ENCODE assay signal across 15 cellular contexts in the genomic region with DNA sequence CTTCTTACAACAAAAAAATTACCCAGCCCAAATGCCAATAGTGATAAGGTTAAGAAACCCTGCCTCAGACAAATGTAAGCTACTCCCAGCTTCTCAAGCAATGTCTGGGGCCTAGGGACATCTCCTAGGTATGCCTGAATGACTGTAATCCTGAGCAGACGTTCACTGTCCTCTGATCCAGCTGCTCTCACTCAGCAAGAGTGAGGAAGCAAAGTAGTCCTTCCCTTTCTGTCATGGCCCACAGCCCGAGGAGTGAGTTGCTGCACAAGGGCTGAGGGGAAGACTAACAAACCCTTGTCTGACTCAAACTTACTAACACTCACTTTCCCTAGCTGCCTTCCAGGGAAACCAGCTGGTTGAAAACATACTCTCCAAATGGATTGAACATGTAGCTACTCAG.
A peak's percentile ranks its signal among the peaks of the same experiment; 100 is the strongest.
DNase-seq lines count a peak whose midpoint lies in the region; FAIRE-seq lines count a peak whose summit lies in the region.
"Had no signal": no experiment of that assay in that cellular context is flagged by ENCODE, and none has a peak within 500 bp of the region (broad histone marks: within the 10 kb centered on the region; RNA-seq: fewer than 3 reads in every experiment).

No MANE protein-coding gene starts in this region.

- peaks cover 33% of the 10 kb centered on the region for H3F3A ChIP-seq in GM23248 (ENCODE audit: insufficient read depth)

- H3K79me2 ChIP-seq in ACC112 (ENCODE audit: control insufficient read depth, insufficient read depth, low read length, unreplicated experiment) (no peaks in the 10 kb centered on the region), GM23248 (ENCODE audit: insufficient read depth) (no peaks in the 10 kb centered on the region)

- peak overlapping the region; percentile 88 for H3K27ac ChIP-seq in ACC112 (ENCODE audit: low read depth, low read length)
- H3K27ac ChIP-seq in GM23248 = peak overlapping the region; percentile 59
- H3K27ac ChIP-seq in small intestine (ENCODE audit: low read depth in 1 of 2, low read length in 1 of 2) = peak overlapping the region in 1 of 2 donors; percentile 56
- H3K27ac ChIP-seq: KMS-11 had no signal

- H2AFZ ChIP-seq in ACC112 (ENCODE audit: low read length, unreplicated experiment) (peak overlapping the region; percentile 75), GM23248 (no peak overlapping the region)

- no peak for FAIRE-seq in small intestine (lab: Jason Lieb, UNC)
- FAIRE-seq: frontal cortex, GM12892 had no signal

- H3K27me3 ChIP-seq in ACC112 (ENCODE audit: insufficient read depth, low read length) (no peaks in the 10 kb centered on the region), GM23248 (replicated peaks; ENCODE audit: insufficient read depth) (no peaks in the 10 kb centered on the region), adipocyte (replicated peaks; ENCODE audit: control insufficient read depth, insufficient read depth, low read length) (no peaks in the 10 kb centered on the region), small intestine (ENCODE audit: control insufficient read depth in 2 of 2, insufficient read depth in 2 of 2, low read length in 2 of 2) (no peaks in the 10 kb centered on the region)
- H3K27me3 ChIP-seq: BE2C had no signal

- H3K9ac ChIP-seq in GM23248 = no peak overlapping the region; the same call in 1 of the 2 replicates
- H3K9ac ChIP-seq in adipocyte (ENCODE audit: low read length) = no peak overlapping the region
- H3K9ac ChIP-seq: KMS-11 had no signal

- peak overlapping the region; percentile 25 for H3K4me2 ChIP-seq in GM23248 (ENCODE audit: unreplicated experiment)
- H3K4me2 ChIP-seq: KMS-11 had no signal

- no peaks in the 10 kb centered on the region for H3K36me3 ChIP-seq in ACC112 (ENCODE audit: insufficient read depth, low read length)
- no peaks in the 10 kb centered on the region for H3K36me3 ChIP-seq in GM23248 (ENCODE audit: low read depth)
- H3K36me3 ChIP-seq in adipocyte (ENCODE audit: control insufficient read depth, insufficient read depth, low read length, severe bottlenecking) = no peaks in the 10 kb centered on the region
- peaks cover 0 to 2% of the 10 kb centered on the region in 2 donors for H3K36me3 ChIP-seq in small intestine (ENCODE audit: control insufficient read depth in 2 of 2, insufficient read depth in 2 of 2, low read length in 2 of 2)
- H3K36me3 ChIP-seq: BE2C had no signal

- peak overlapping the region; percentile 25; the same call in 1 of the 2 replicates for H3K4me3 ChIP-seq in ACC112 (ENCODE audit: low read depth, low read length)
- no peak overlapping the region for H3K4me3 ChIP-seq in GM23248
- H3K4me3 ChIP-seq in adipocyte (ENCODE audit: low read length) = no peak overlapping the region
- H3K4me3 ChIP-seq in small intestine (ENCODE audit: low read depth in 1 of 2, low read length in 2 of 2) = no peak overlapping the region

- no peaks in the 10 kb centered on the region for H3K9me2 ChIP-seq in GM23248 (ENCODE audit: insufficient read depth)

- in situ Hi-C loops in GM23248 (cut with MboI) = no loop called here

- no peaks in the 10 kb centered on the region for H3K9me3 ChIP-seq in GM23248 (ENCODE audit: low read depth)
- H3K9me3 ChIP-seq in adipocyte (ENCODE audit: control insufficient read depth, low read length) = no peaks in the 10 kb centered on the region
- no peaks in the 10 kb centered on the region for H3K9me3 ChIP-seq in small intestine (ENCODE audit: control insufficient read depth, low read depth)
- H3K9me3 ChIP-seq: BE2C had no signal

- H3K4me1 ChIP-seq in ACC112 (ENCODE audit: control insufficient read depth, insufficient read depth, low read length, unreplicated experiment) (peaks cover 34% of the 10 kb centered on the region), GM23248 (ENCODE audit: insufficient read depth) (peaks cover 46% of the 10 kb centered on the region), adipocyte (ENCODE audit: control insufficient read depth, insufficient read depth, low read length) (peaks cover 8% of the 10 kb centered on the region), small intestine (ENCODE audit: control insufficient read depth in 2 of 2, insufficient read depth in 1 of 2, low read depth in 1 of 2, low read length in 1 of 2) (no peaks in the 10 kb centered on the region)
- H3K4me1 ChIP-seq: BE2C had no signal

- WGBS in GM23248 (ENCODE audit: low coverage in 1 of 2, low lambda C conversion rate in 2 of 2, missing lambda C conversion rate in 2 of 2), 2 experiments = 4 to 5% methylated on average over 2 of the region's 2 CpGs
- WGBS in small intestine, 3 donors = 42 to 69% (median 51%) methylated on average over 2 of the region's 2 CpGs

- DNase-seq in GM23248 = peak; percentile 92
- DNase-seq in adipocyte (ENCODE audit: low read depth) = peak; percentile 32
- DNase-seq in kidney tubule cell (ENCODE audit: low spot score) = peak; percentile 66
- no peak for DNase-seq in RKO (ENCODE audit: low spot score)
- no peak for DNase-seq in GDM1 (lab: John Stamatoyannopoulos, UW)
- no peak for DNase-seq in cortex of kidney (lab: John Stamatoyannopoulos, UW)
- no peak for DNase-seq in small intestine
- DNase-seq: BE2C; NCI-H510A; stimulated activated naive CD8-positive, alpha-beta T cell treated with anti-CD3 and anti-CD28 coated beads, Interleukin-15, amount 100 ng/mL, for 72 hours; T-helper 2 cell had no signal

- H4K20me1 ChIP-seq in GM23248 (ENCODE audit: insufficient read depth) = no peaks in the 10 kb centered on the region

Comparison
In these comparisons a context has a peak if more than half of its experiments do, and no peak if none do; other contexts are left out.
1. DNase-seq: peak in GM23248 (single experiment), adipocyte (single experiment) and kidney tubule cell (single experiment); none in RKO (single experiment), GDM1 (single experiment), cortex of kidney (single experiment) and small intestine (single experiment).